Comparison of ENCODE assay signal across 15 cellular contexts in genomic region chr20:21608777-21609176, GRCh38.
DNase-seq lines count a peak whose midpoint lies in the region; ATAC-seq, FAIRE-seq and TF ChIP-seq lines count a peak whose summit lies in the region.
"Had no signal": no experiment of that assay in that cellular context is flagged by ENCODE, and none has a peak within 500 bp of the region (broad histone marks: within the 10 kb centered on the region; RNA-seq: fewer than 3 reads in every experiment).

No MANE protein-coding gene starts in this region.

- no peak overlapping the region for H2AFZ ChIP-seq in astrocyte (ENCODE audit: low read depth, low read length)

- H3K27ac Mint-ChIP-seq in astrocyte (ENCODE audit: unreplicated experiment) = peak overlapping the region; percentile 28
- no peak overlapping the region for H3K27ac Mint-ChIP-seq in stimulated activated memory B cell treated with anti-CD40 and anti-IgM and Interleukin-4, amounts not matched to agents 10 μg/mL and 1 μg/mL and 100 μg/mL, for 72 hours

- H3K4me3 Mint-ChIP-seq in astrocyte (ENCODE audit: unreplicated experiment) = no peak overlapping the region
- H3K4me3 Mint-ChIP-seq in stimulated activated memory B cell treated with anti-CD40 and anti-IgM and Interleukin-4, amounts not matched to agents 10 μg/mL and 1 μg/mL and 100 μg/mL, for 72 hours = no peak overlapping the region

- H3K27me3 ChIP-seq in astrocyte (ENCODE audit: insufficient read depth, low read length) (no peaks in the 10 kb centered on the region), layer of hippocampus (ENCODE audit: control insufficient read depth, insufficient read depth, low read length) (no peaks in the 10 kb centered on the region)
- H3K27me3 ChIP-seq: BLaER1 treated with 17β-estradiol and CSF1 and Interleukin-3, amounts not matched to agents 10 nM and 100 nM had no signal

- H3K27me3 Mint-ChIP-seq in astrocyte (ENCODE audit: low read depth, unreplicated experiment) = peaks cover 14% of the 10 kb centered on the region
- H3K27me3 Mint-ChIP-seq in stimulated activated memory B cell treated with anti-CD40 and anti-IgM and Interleukin-4, amounts not matched to agents 10 μg/mL and 1 μg/mL and 100 μg/mL, for 72 hours = peaks cover 20% of the 10 kb centered on the region
- H3K27me3 Mint-ChIP-seq: CD4-positive, CD25-positive, alpha-beta regulatory T cell had no signal

- no peaks in the 10 kb centered on the region for H3K9me3 ChIP-seq in astrocyte (ENCODE audit: insufficient read depth, low read depth, low read length)

- H3K4me3 ChIP-seq in astrocyte (ENCODE audit: insufficient read depth, low read depth, low read length) = no peak overlapping the region
- H3K4me3 ChIP-seq: BLaER1 treated with 17β-estradiol and CSF1 and Interleukin-3, amounts not matched to agents 10 nM and 100 nM had no signal

- peaks cover 9% of the 10 kb centered on the region for H3K4me1 Mint-ChIP-seq in astrocyte (ENCODE audit: low read depth, unreplicated experiment)
- no peaks in the 10 kb centered on the region for H3K4me1 Mint-ChIP-seq in stimulated activated memory B cell treated with anti-CD40 and anti-IgM and Interleukin-4, amounts not matched to agents 10 μg/mL and 1 μg/mL and 100 μg/mL, for 72 hours

- TF ChIP-seq CTCF in VCaP (conservative IDR thresholded peaks at IDR 0.05) (no peak), astrocyte (IDR thresholded peaks at IDR 0.05; ENCODE audit: insufficient read depth, low read depth, low read length) (no peak)

- no peak overlapping the region for H3K9ac ChIP-seq in astrocyte (ENCODE audit: low read length)
- H3K9ac ChIP-seq: BLaER1 treated with 17β-estradiol and CSF1 and Interleukin-3, amounts not matched to agents 10 nM and 100 nM had no signal

- H3K27ac ChIP-seq in VCaP = peak overlapping the region; percentile 78
- H3K27ac ChIP-seq in astrocyte (ENCODE audit: low read depth, low read length) = no peak overlapping the region
- H3K27ac ChIP-seq in layer of hippocampus (ENCODE audit: low read depth, low read length) = peak overlapping the region; percentile 96
- peak overlapping the region; percentile 97 for H3K27ac ChIP-seq in substantia nigra (ENCODE audit: low read depth, low read length, poor library complexity, severe bottlenecking)
- H3K27ac ChIP-seq: BLaER1 treated with 17β-estradiol and CSF1 and Interleukin-3, amounts not matched to agents 10 nM and 100 nM; HL-60 had no signal

- no peak for DNase-seq in astrocyte (ENCODE audit: low read depth)
- no peak for DNase-seq in substantia nigra (lab: John Stamatoyannopoulos, UW)
- no peak for DNase-seq in NCI-H1048 (lab: John Stamatoyannopoulos, UW)
- DNase-seq in 8988T = no peak
- DNase-seq: AML-193; CD4-positive, CD25-positive, alpha-beta regulatory T cell; GF-D8 had no signal

- no peaks in the 10 kb centered on the region for H3K79me2 ChIP-seq in astrocyte (ENCODE audit: insufficient read depth, low read length)

- no peaks in the 10 kb centered on the region for H4K20me1 ChIP-seq in astrocyte (ENCODE audit: insufficient read depth, low read length)
- H4K20me1 ChIP-seq: BLaER1 treated with 17β-estradiol and CSF1 and Interleukin-3, amounts not matched to agents 10 nM and 100 nM had no signal

- no peak for FAIRE-seq in astrocyte (lab: Jason Lieb, UNC)
- FAIRE-seq: H54 had no signal

- H3K36me3 ChIP-seq in astrocyte (ENCODE audit: insufficient read depth, low read length) = no peaks in the 10 kb centered on the region
- H3K36me3 ChIP-seq: BLaER1 treated with 17β-estradiol and CSF1 and Interleukin-3, amounts not matched to agents 10 nM and 100 nM had no signal

- peak overlapping the region; percentile 60 for H3K4me2 ChIP-seq in astrocyte (ENCODE audit: low read length)
- H3K4me2 ChIP-seq: BLaER1 treated with 17β-estradiol and CSF1 and Interleukin-3, amounts not matched to agents 10 nM and 100 nM had no signal

- no peaks in the 10 kb centered on the region for H3K36me3 Mint-ChIP-seq in astrocyte (ENCODE audit: low read depth, unreplicated experiment)
- H3K36me3 Mint-ChIP-seq in stimulated activated memory B cell treated with anti-CD40 and anti-IgM and Interleukin-4, amounts not matched to agents 10 μg/mL and 1 μg/mL and 100 μg/mL, for 72 hours = no peaks in the 10 kb centered on the region

- peaks cover 5% of the 10 kb centered on the region for H3K9me3 Mint-ChIP-seq in astrocyte (ENCODE audit: unreplicated experiment)
- H3K9me3 Mint-ChIP-seq in stimulated activated memory B cell treated with anti-CD40 and anti-IgM and Interleukin-4, amounts not matched to agents 10 μg/mL and 1 μg/mL and 100 μg/mL, for 72 hours = peaks cover 17% of the 10 kb centered on the region

- ATAC-seq in stimulated activated memory B cell treated with anti-CD40 and anti-IgM and Interleukin-4, amounts not matched to agents 10 μg/mL and 1 μg/mL and 100 μg/mL, for 72 hours = no peak
- ATAC-seq in GM19397 (IDR thresholded peaks at IDR 0.05; ENCODE audit: unreplicated experiment) = no peak
- ATAC-seq: HCT116 had no signal

- no peaks in the 10 kb centered on the region for H3K4me1 ChIP-seq in astrocyte (ENCODE audit: insufficient read depth, low read length)
